In genomic region chr9:136398286-136398685, GRCh38 we compare ENCODE assay signal across 1 cellular context.
TF ChIP-seq lines count a peak whose summit lies in the region.

No MANE protein-coding gene starts in this region.

TF ChIP-seq in IMR-90, 13 proteins besides CTCF, POLR2A, EP300 and RAD21:
- TF ChIP-seq MAZ (IDR thresholded peaks at IDR 0.05; ENCODE audit: borderline replicate concordance, low read depth, low read length) (no peak), CHD1 (IDR thresholded peaks at IDR 0.05; ENCODE audit: low read depth, low read length) (no peak), MXI1 (IDR thresholded peaks at IDR 0.05; ENCODE audit: borderline replicate concordance, low read depth, low read length) (no peak), MAFK (IDR thresholded peaks at IDR 0.05; ENCODE audit: low read depth, low read length) (no peak), BHLHE40 (IDR thresholded peaks at IDR 0.05; ENCODE audit: low read depth, low read length) (no peak), ELK1 (IDR thresholded peaks at IDR 0.05; ENCODE audit: borderline replicate concordance, low read depth, low read length) (no peak), CEBPB (IDR thresholded peaks at IDR 0.05; ENCODE audit: low read depth, low read length) (no peak), NFE2L2 (IDR thresholded peaks at IDR 0.05; ENCODE audit: low read depth, low read length) (no peak), USF2 (IDR thresholded peaks at IDR 0.05; ENCODE audit: low read depth, low read length) (no peak), RFX5 (IDR thresholded peaks at IDR 0.05; ENCODE audit: low read depth, low read length) (no peak), RCOR1 (IDR thresholded peaks at IDR 0.05; ENCODE audit: insufficient replicate concordance, low read length) (no peak)
